ENCODE assay signal across 12 cellular contexts in genomic region chr22:37731804-37732471, GRCh38. TPM values are rescaled to one million over a fixed set of nuclear protein-coding genes. Genes with fewer than 3 reads are reported as not detected.
DNase-seq lines count a peak whose midpoint lies in the region; ATAC-seq, FAIRE-seq and TF ChIP-seq lines count a peak whose summit lies in the region.
"Had no signal": no experiment of that assay in that cellular context is flagged by ENCODE, and none has a peak within 500 bp of the region (broad histone marks: within the 10 kb centered on the region; RNA-seq: fewer than 3 reads in every experiment).

No MANE protein-coding gene starts in this region.

- H3K9me3 Mint-ChIP-seq in activated T-cell treated with anti-CD3 and anti-CD28 coated beads, Interleukin-2, amount 50 U/mL, for 4 hours, result no peaks in the 10 kb centered on the region

- H3K36me3 ChIP-seq in kidney (ENCODE audit: control insufficient read depth in 1 of 2, insufficient read depth in 2 of 2, low read length in 2 of 2), result no peaks in the 10 kb centered on the region

- H3K27me3 Mint-ChIP-seq in activated T-cell treated with anti-CD3 and anti-CD28 coated beads, Interleukin-2, amount 50 U/mL, for 4 hours (ENCODE audit: low read depth), result no peaks in the 10 kb centered on the region

- no peak for FAIRE-seq in kidney (lab: Jason Lieb, UNC)
- no peak for FAIRE-seq in urothelium cell line (lab: Jason Lieb, UNC)

- TF ChIP-seq CTCF in 22Rv1 (IDR thresholded peaks at IDR 0.05) (peak; percentile 31), kidney (IDR thresholded peaks at IDR 0.05; ENCODE audit: borderline replicate concordance, extremely low read depth, insufficient read depth) (peak; percentile 7), dorsolateral prefrontal cortex (IDR thresholded peaks at IDR 0.05 in 54 of 56, conservative IDR thresholded peaks at IDR 0.05 in 2 of 56; ENCODE audit: low read depth in 1 of 56, partially characterized antibody in 56 of 56) (no peak)

- no peaks in the 10 kb centered on the region for H3K4me1 ChIP-seq in kidney (ENCODE audit: control insufficient read depth in 1 of 2, insufficient read depth in 1 of 2, low read depth in 1 of 2, low read length in 2 of 2)

- no peak overlapping the region for H3K9ac ChIP-seq in kidney (ENCODE audit: low read length in 2 of 2)

- no peaks in the 10 kb centered on the region for H3K4me1 Mint-ChIP-seq in activated T-cell treated with anti-CD3 and anti-CD28 coated beads, Interleukin-2, amount 50 U/mL, for 4 hours (ENCODE audit: low read depth)

- H3K4me3 ChIP-seq in kidney (ENCODE audit: low read length in 2 of 2) (no peak overlapping the region), dorsolateral prefrontal cortex (no peak overlapping the region)

- no peaks in the 10 kb centered on the region for H3K36me3 Mint-ChIP-seq in activated T-cell treated with anti-CD3 and anti-CD28 coated beads, Interleukin-2, amount 50 U/mL, for 4 hours (ENCODE audit: insufficient read depth)

- DNase-seq in GM19238 (ENCODE audit: insufficient read length, low spot score), result peak; percentile 53
- DNase-seq in RPMI8226, result peak; percentile 43
- no peak for DNase-seq in kidney
- no peak for DNase-seq in urothelium cell line (ENCODE audit: low spot score)
- no peak for DNase-seq in activated T-cell treated with anti-CD3 and anti-CD28 coated beads, Interleukin-2, amount 50 U/mL, for 4 hours
- no peak for DNase-seq in substantia nigra (lab: John Stamatoyannopoulos, UW)
- no peak for DNase-seq in dorsolateral prefrontal cortex
- DNase-seq: activated gamma-delta T cell; effector memory CD4-positive, alpha-beta T cell; GOT3; NCI-H2227 treated with DMSO at 0.1 percent for 48 hours had no signal

- intact Hi-C loops in kidney (cut with DNase I) (no loop called here), dorsolateral prefrontal cortex (cut with DNase I) (no loop called here)

- no peaks in the 10 kb centered on the region for H3K27me3 ChIP-seq in dorsolateral prefrontal cortex

- H3K9me3 ChIP-seq in kidney (ENCODE audit: control insufficient read depth in 1 of 2, low read length in 2 of 2), result no peaks in the 10 kb centered on the region

- H3K4me3 Mint-ChIP-seq in activated T-cell treated with anti-CD3 and anti-CD28 coated beads, Interleukin-2, amount 50 U/mL, for 4 hours, result no peak overlapping the region

- peak overlapping the region; percentile 96 for H3K27ac ChIP-seq in 22Rv1
- no peak overlapping the region for H3K27ac ChIP-seq in kidney (ENCODE audit: low read depth in 2 of 2, low read length in 2 of 2)
- no peak overlapping the region for H3K27ac ChIP-seq in substantia nigra (ENCODE audit: low read depth, low read length, poor library complexity, severe bottlenecking)
- no peak overlapping the region for H3K27ac ChIP-seq in dorsolateral prefrontal cortex

- no peak for ATAC-seq in activated T-cell treated with anti-CD3 and anti-CD28 coated beads, Interleukin-2, amount 50 U/mL, for 4 hours

RNA-seq across cellular contexts. Expression of gene TRIOBP, which starts 35.1 kb away (rescaled TPM):
- total RNA-seq in kidney (125 TPM), dorsolateral prefrontal cortex (10 to 100 TPM in 114 of 120 experiments, 1 to 10 TPM in 6; 7.5 to 29.3 (median 14.5) TPM)
- 32.1 TPM for polyA plus RNA-seq in kidney (ENCODE audit: insufficient read depth, low read depth, low replicate concordance)
- 10 to 100 TPM; 14.9 to 19.0 (median 17.2) TPM for total RNA-seq in activated T-cell treated with anti-CD3 and anti-CD28 coated beads, Interleukin-2, amount 50 U/mL, for 4 hours

RNA-seq across cellular contexts. Expression of gene NOL12, which starts 45.8 kb away (rescaled TPM):
- total RNA-seq in kidney, result 27.5 TPM
- 26.3 TPM for polyA plus RNA-seq in kidney (ENCODE audit: insufficient read depth, low read depth, low replicate concordance)
- total RNA-seq in activated T-cell treated with anti-CD3 and anti-CD28 coated beads, Interleukin-2, amount 50 U/mL, for 4 hours, result 10 to 100 TPM; 58.7 to 66.4 (median 65.2) TPM
- total RNA-seq in dorsolateral prefrontal cortex, result 10 to 100 TPM; 14.9 to 41.9 (median 27.5) TPM

RNA-seq across cellular contexts. Expression of gene LGALS1, which starts 56.5 kb away (rescaled TPM):
- total RNA-seq in kidney, result 227 TPM
- polyA plus RNA-seq in kidney (ENCODE audit: insufficient read depth, low read depth, low replicate concordance), result 496 TPM
- 10 to 100 TPM; 23.5 to 39.5 (median 24.9) TPM for total RNA-seq in activated T-cell treated with anti-CD3 and anti-CD28 coated beads, Interleukin-2, amount 50 U/mL, for 4 hours
- total RNA-seq in dorsolateral prefrontal cortex, result 100 to 1,000 TPM; 153 to 409 (median 258) TPM

Comparison
In these comparisons a context has a peak if more than half of its experiments do, and no peak if none do; other contexts are left out.
1. CTCF ChIP-seq: peak in 22Rv1 (single experiment) and kidney (single experiment); none in dorsolateral prefrontal cortex (0 of 56).
2. DNase-seq: peak in GM19238 (single experiment) and RPMI8226 (single experiment); none in kidney (single experiment), urothelium cell line (single experiment), activated T-cell treated with anti-CD3 and anti-CD28 coated beads, Interleukin-2, amount 50 U/mL, for 4 hours (single experiment), substantia nigra (0 of 49) and dorsolateral prefrontal cortex (0 of 10).